ENCODE assay signal across 9 cellular contexts in genomic region chr7:44977304-44977858, GRCh38. TPM values are rescaled to one million over a fixed set of nuclear protein-coding genes. Genes with fewer than 3 reads are reported as not detected.
DNase-seq lines count a peak whose midpoint lies in the region; ATAC-seq and TF ChIP-seq lines count a peak whose summit lies in the region.
"Had no signal": no experiment of that assay in that cellular context is flagged by ENCODE, and none has a peak within 500 bp of the region (broad histone marks: within the 10 kb centered on the region; RNA-seq: fewer than 3 reads in every experiment).

No MANE protein-coding gene starts in this region.

- H3K27ac ChIP-seq in CD4-positive, alpha-beta T cell (ENCODE audit: low read depth, low read length): peak overlapping the region; percentile 90
- H3K27ac ChIP-seq in OCI-LY7 (ENCODE audit: low read depth, low read length, poor library complexity, severe bottlenecking) (peak overlapping the region; percentile 84), spleen (peak overlapping the region; percentile 46 to 94 (median 85))

- no peaks in the 10 kb centered on the region for H3K9me3 ChIP-seq in CD4-positive, alpha-beta T cell (ENCODE audit: control insufficient read depth, low read length)
- H3K9me3 ChIP-seq in OCI-LY7 (ENCODE audit: low read length) (no peaks in the 10 kb centered on the region), spleen (no peaks in the 10 kb centered on the region), MG63 (no peaks in the 10 kb centered on the region)

- H3K4me3 ChIP-seq in OCI-LY7 (ENCODE audit: low read depth, low read length, poor library complexity, severe bottlenecking): peak overlapping the region; percentile 67
- H3K4me3 ChIP-seq in spleen: peak overlapping the region; percentile 30 to 82 (median 52)
- no peak overlapping the region for H3K4me3 ChIP-seq in MG63

- peak in 9 of 10 experiments; percentile 53 to 75 (median 70) for DNase-seq in CD4-positive, alpha-beta T cell
- DNase-seq in OCI-LY7 (ENCODE audit: low spot score) (peak; percentile 32), spleen (peak; percentile 89), MG63 (no peak), D341Med (ENCODE audit: low spot score) (no peak), NCI-H510A treated with DMSO at 0.1 percent for 48 hours (lab: John Stamatoyannopoulos, UW) (no peak), cerebellar cortex (ENCODE audit: low spot score) (no peak)
- DNase-seq in activated T-helper 1 cell treated with anti-CD3 and anti-CD28 coated beads, Interleukin-12 subunit alpha, Interleukin-12 subunit beta, Interleukin-2, Interleukin-4 antibody, amounts not matched to agents 30 ng/mL and 10 ng/mL and 1 ng/mL, durations not matched to agents 14 hours and 24 hours and 36 hours (ENCODE audit: low spot score): peak; percentile 75

- H3K36me3 Mint-ChIP-seq in CD4-positive, alpha-beta T cell (ENCODE audit: low read depth): peaks cover 67% of the 10 kb centered on the region
- peaks cover 49% of the 10 kb centered on the region for H3K36me3 Mint-ChIP-seq in activated T-helper 1 cell treated with anti-CD3 and anti-CD28 coated beads, Interleukin-12 subunit alpha, Interleukin-12 subunit beta, Interleukin-2, Interleukin-4 antibody, amounts not matched to agents 30 ng/mL and 10 ng/mL and 1 ng/mL, durations not matched to agents 14 hours and 24 hours and 36 hours (ENCODE audit: low read depth)

- no peaks in the 10 kb centered on the region for H3K27me3 ChIP-seq in CD4-positive, alpha-beta T cell (ENCODE audit: control insufficient read depth, insufficient read depth, low read length)
- H3K27me3 ChIP-seq in spleen (replicated peaks in 1 of 7) (no peaks in the 10 kb centered on the region), MG63 (no peaks in the 10 kb centered on the region)

- intact Hi-C loops in CD4-positive, alpha-beta T cell (cut with DNase I, micrococcal nuclease): no loop called here
- intact Hi-C loops in OCI-LY7 (cut with micrococcal nuclease; ENCODE audit: unreplicated experiment): loop anchor here (10.0 kb wide), 1 partner anchor 787 kb away; no protein-coding TSS in a partner anchor
- intact Hi-C loops in activated T-helper 1 cell treated with anti-CD3 and anti-CD28 coated beads, Interleukin-12 subunit alpha, Interleukin-12 subunit beta, Interleukin-2, Interleukin-4 antibody, amounts not matched to agents 30 ng/mL and 10 ng/mL and 1 ng/mL, durations not matched to agents 14 hours and 24 hours and 36 hours (cut with micrococcal nuclease): loop anchor here (1.0 to 2.0 kb wide), 4 partner anchors 9 to 159 kb away; no protein-coding TSS in a partner anchor
- intact Hi-C loops in spleen (cut with DNase I; ENCODE audit: low total_unique reads): loop anchor here (10.0 kb wide), 1 partner anchor 47 kb away; no protein-coding TSS in a partner anchor

- 12 to 42% (median 13%) methylated on average over 7 of the region's 7 CpGs for WGBS in spleen, 5 donors

- TF ChIP-seq POLR2A in spleen (IDR thresholded peaks at IDR 0.05): no peak

- H3K36me3 ChIP-seq in OCI-LY7 (ENCODE audit: insufficient read depth, low read length) (peaks cover 63% of the 10 kb centered on the region), spleen (peaks cover 0 to 58% (median 36%) of the 10 kb centered on the region in 6 donors), MG63 (peaks cover 14% of the 10 kb centered on the region)

- peaks cover 76% of the 10 kb centered on the region for H3K4me1 Mint-ChIP-seq in CD4-positive, alpha-beta T cell (ENCODE audit: low read depth)
- H3K4me1 Mint-ChIP-seq in activated T-helper 1 cell treated with anti-CD3 and anti-CD28 coated beads, Interleukin-12 subunit alpha, Interleukin-12 subunit beta, Interleukin-2, Interleukin-4 antibody, amounts not matched to agents 30 ng/mL and 10 ng/mL and 1 ng/mL, durations not matched to agents 14 hours and 24 hours and 36 hours (ENCODE audit: low read depth): peaks cover 63% of the 10 kb centered on the region

- ATAC-seq in CD4-positive, alpha-beta T cell (ENCODE audit: poor library complexity): peak; percentile 49

- no peak for TF ChIP-seq CTCF in CD4-positive, alpha-beta T cell (IDR thresholded peaks at IDR 0.05)
- TF ChIP-seq CTCF in OCI-LY7 (conservative IDR thresholded peaks at IDR 0.05; ENCODE audit: low read length): no peak
- TF ChIP-seq CTCF in spleen (IDR thresholded peaks at IDR 0.05 in 8 of 11, conservative IDR thresholded peaks at IDR 0.05 in 3 of 11): no peak

- no peaks in the 10 kb centered on the region for H3K9me3 Mint-ChIP-seq in CD4-positive, alpha-beta T cell
- no peaks in the 10 kb centered on the region for H3K9me3 Mint-ChIP-seq in activated T-helper 1 cell treated with anti-CD3 and anti-CD28 coated beads, Interleukin-12 subunit alpha, Interleukin-12 subunit beta, Interleukin-2, Interleukin-4 antibody, amounts not matched to agents 30 ng/mL and 10 ng/mL and 1 ng/mL, durations not matched to agents 14 hours and 24 hours and 36 hours

- BruUV-seq in OCI-LY7 (replicated peaks; lab: Mats Ljungman, UMichigan): no TSS peak

- H3K9me2 ChIP-seq in OCI-LY7 (ENCODE audit: insufficient read depth, low read length): no peaks in the 10 kb centered on the region

- peak overlapping the region; percentile 94 for H3K4me2 ChIP-seq in OCI-LY7 (ENCODE audit: low read length)

- H3K4me3 Mint-ChIP-seq in CD4-positive, alpha-beta T cell: peak overlapping the region; percentile 93
- peak overlapping the region; percentile 98 for H3K4me3 Mint-ChIP-seq in activated T-helper 1 cell treated with anti-CD3 and anti-CD28 coated beads, Interleukin-12 subunit alpha, Interleukin-12 subunit beta, Interleukin-2, Interleukin-4 antibody, amounts not matched to agents 30 ng/mL and 10 ng/mL and 1 ng/mL, durations not matched to agents 14 hours and 24 hours and 36 hours

- no peaks in the 10 kb centered on the region for H3K27me3 Mint-ChIP-seq in CD4-positive, alpha-beta T cell
- no peaks in the 10 kb centered on the region for H3K27me3 Mint-ChIP-seq in activated T-helper 1 cell treated with anti-CD3 and anti-CD28 coated beads, Interleukin-12 subunit alpha, Interleukin-12 subunit beta, Interleukin-2, Interleukin-4 antibody, amounts not matched to agents 30 ng/mL and 10 ng/mL and 1 ng/mL, durations not matched to agents 14 hours and 24 hours and 36 hours (ENCODE audit: insufficient read depth)

- H3K4me1 ChIP-seq in OCI-LY7 (ENCODE audit: insufficient read depth, low read length, poor library complexity, severe bottlenecking) (peaks cover 64% of the 10 kb centered on the region), spleen (peaks cover 35 to 88% (median 68%) of the 10 kb centered on the region in 6 donors)

- H2AFZ ChIP-seq in OCI-LY7 (ENCODE audit: low read length): no peak overlapping the region

- peak overlapping the region; percentile 95 for H3K27ac Mint-ChIP-seq in CD4-positive, alpha-beta T cell
- peak overlapping the region; percentile 98 for H3K27ac Mint-ChIP-seq in activated T-helper 1 cell treated with anti-CD3 and anti-CD28 coated beads, Interleukin-12 subunit alpha, Interleukin-12 subunit beta, Interleukin-2, Interleukin-4 antibody, amounts not matched to agents 30 ng/mL and 10 ng/mL and 1 ng/mL, durations not matched to agents 14 hours and 24 hours and 36 hours

- H3K79me2 ChIP-seq in OCI-LY7 (ENCODE audit: insufficient read depth, low read depth, low read length): peaks cover 12% of the 10 kb centered on the region; the same call in 1 of the 2 replicates

- CTCF ChIA-PET in CD4-positive, alpha-beta T cell (lab: Charles Lee): interaction anchor here (1.3 kb wide), 1 partner anchor 71 kb away, joined by 4 read pairs; no protein-coding TSS in a partner anchor
- CTCF ChIA-PET in OCI-LY7 (lab: Charles Lee; ENCODE audit: unreplicated experiment): interaction anchor here (1.0 to 1.1 kb wide), 2 partner anchors 24 to 141 kb away, joined by 3 to 4 read pairs; no protein-coding TSS in a partner anchor

- POLR2A ChIA-PET in CD4-positive, alpha-beta T cell (lab: Charles Lee): interaction anchor here (0.9 to 16.1 kb wide), 7 partner anchors 8 to 396 kb away, joined by 3 to 321 read pairs (median 10); partner anchors contain the start of genes CCM2, H2AZ2, PURB and TBRG4
- POLR2A ChIA-PET in OCI-LY7 (lab: Charles Lee): interaction anchor here (0.7 to 15.1 kb wide), 4 partner anchors 15 to 50 kb away, joined by 3 to 206 read pairs (median 4); partner anchors contain the start of gene CCM2

- H4K20me1 ChIP-seq in OCI-LY7 (ENCODE audit: insufficient read depth, low read length): no peaks in the 10 kb centered on the region

RNA-seq across cellular contexts. Expression of gene MYO1G, which starts 1.4 kb away (rescaled TPM):
- total RNA-seq in CD4-positive, alpha-beta T cell: 100 to 1,000 TPM; 155 to 157 TPM
- 23.6 and 27.4 TPM in 2 replicates for total RNA-seq in OCI-LY7 (2014; rRNA removed; shearing (Covaris generic))
- total RNA-seq in OCI-LY7 (2022): 74.7 and 87.3 TPM in 2 replicates
- 252 and 258 TPM in 2 replicates for total RNA-seq in activated T-helper 1 cell treated with anti-CD3 and anti-CD28 coated beads, Interleukin-12 subunit alpha, Interleukin-12 subunit beta, Interleukin-2, Interleukin-4 antibody, amounts not matched to agents 30 ng/mL and 10 ng/mL and 1 ng/mL, durations not matched to agents 14 hours and 24 hours and 36 hours
- 10 to 100 TPM; 36.4 to 68.6 (median 62.1) TPM for total RNA-seq in spleen
- polyA plus RNA-seq in spleen: 10 to 100 TPM; 27.9 to 61.1 (median 45.6) TPM
- total RNA-seq in MG63 (2014; rRNA removed; shearing (Covaris generic); ENCODE audit: low replicate concordance): 0.03 TPM in 1 of 2 replicates, not detected in the other
- polyA plus RNA-seq: endothelial cell of umbilical vein had no signal

RNA-seq across cellular contexts. Expression of gene CCM2, which starts 22.6 kb away (rescaled TPM):
- 10 to 100 TPM; 48.8 to 52.8 TPM for total RNA-seq in CD4-positive, alpha-beta T cell
- total RNA-seq in OCI-LY7 (2014; rRNA removed; shearing (Covaris generic)): 55.3 and 58.9 TPM in 2 replicates
- 84.0 and 89.1 TPM in 2 replicates for total RNA-seq in OCI-LY7 (2022)
- 59.2 and 65.5 TPM in 2 replicates for total RNA-seq in activated T-helper 1 cell treated with anti-CD3 and anti-CD28 coated beads, Interleukin-12 subunit alpha, Interleukin-12 subunit beta, Interleukin-2, Interleukin-4 antibody, amounts not matched to agents 30 ng/mL and 10 ng/mL and 1 ng/mL, durations not matched to agents 14 hours and 24 hours and 36 hours
- total RNA-seq in spleen: 10 to 100 TPM; 67.8 to 94.2 (median 80.9) TPM
- 100 to 1,000 TPM in 2 of 3 donors, 10 to 100 TPM in 1; 80.8 to 108 (median 107) TPM for polyA plus RNA-seq in spleen
- total RNA-seq in MG63 (2014; rRNA removed; shearing (Covaris generic); ENCODE audit: low replicate concordance): 43.2 and 50.6 TPM in 2 replicates

Comparison
In these comparisons a context has a peak if more than half of its experiments do, and no peak if none do; other contexts are left out.
1. DNase-seq: peak in CD4-positive, alpha-beta T cell (9 of 10), OCI-LY7 (single experiment), activated T-helper 1 cell treated with anti-CD3 and anti-CD28 coated beads, Interleukin-12 subunit alpha, Interleukin-12 subunit beta, Interleukin-2, Interleukin-4 antibody, amounts not matched to agents 30 ng/mL and 10 ng/mL and 1 ng/mL, durations not matched to agents 14 hours and 24 hours and 36 hours (single experiment) and spleen (single experiment); none in MG63 (single experiment), D341Med (single experiment), NCI-H510A treated with DMSO at 0.1 percent for 48 hours (single experiment) and cerebellar cortex (single experiment).
2. RNA of gene MYO1G, which starts 1.4 kb away (total RNA-seq): 252 to 258 TPM in activated T-helper 1 cell treated with anti-CD3 and anti-CD28 coated beads, Interleukin-12 subunit alpha, Interleukin-12 subunit beta, Interleukin-2, Interleukin-4 antibody, amounts not matched to agents 30 ng/mL and 10 ng/mL and 1 ng/mL, durations not matched to agents 14 hours and 24 hours and 36 hours, 155 to 157 TPM in CD4-positive, alpha-beta T cell, 23.6 to 87.3 TPM in OCI-LY7 and 36.4 to 68.6 TPM in spleen; 0.03 TPM in MG63; every median in the first group is over 10 times any median in the second.
3. intact Hi-C loops: an anchor here in OCI-LY7 (10.0 kb wide), activated T-helper 1 cell treated with anti-CD3 and anti-CD28 coated beads, Interleukin-12 subunit alpha, Interleukin-12 subunit beta, Interleukin-2, Interleukin-4 antibody, amounts not matched to agents 30 ng/mL and 10 ng/mL and 1 ng/mL, durations not matched to agents 14 hours and 24 hours and 36 hours (1.0 to 2.0 kb wide) and spleen (10.0 kb wide); none called in CD4-positive, alpha-beta T cell.
4. Peak in every context shown above with its lines, with median percentiles within 50 percentile points of each other: H3K27ac ChIP-seq.